1 cellular context compared by ENCODE assay signal in the genomic region with DNA sequence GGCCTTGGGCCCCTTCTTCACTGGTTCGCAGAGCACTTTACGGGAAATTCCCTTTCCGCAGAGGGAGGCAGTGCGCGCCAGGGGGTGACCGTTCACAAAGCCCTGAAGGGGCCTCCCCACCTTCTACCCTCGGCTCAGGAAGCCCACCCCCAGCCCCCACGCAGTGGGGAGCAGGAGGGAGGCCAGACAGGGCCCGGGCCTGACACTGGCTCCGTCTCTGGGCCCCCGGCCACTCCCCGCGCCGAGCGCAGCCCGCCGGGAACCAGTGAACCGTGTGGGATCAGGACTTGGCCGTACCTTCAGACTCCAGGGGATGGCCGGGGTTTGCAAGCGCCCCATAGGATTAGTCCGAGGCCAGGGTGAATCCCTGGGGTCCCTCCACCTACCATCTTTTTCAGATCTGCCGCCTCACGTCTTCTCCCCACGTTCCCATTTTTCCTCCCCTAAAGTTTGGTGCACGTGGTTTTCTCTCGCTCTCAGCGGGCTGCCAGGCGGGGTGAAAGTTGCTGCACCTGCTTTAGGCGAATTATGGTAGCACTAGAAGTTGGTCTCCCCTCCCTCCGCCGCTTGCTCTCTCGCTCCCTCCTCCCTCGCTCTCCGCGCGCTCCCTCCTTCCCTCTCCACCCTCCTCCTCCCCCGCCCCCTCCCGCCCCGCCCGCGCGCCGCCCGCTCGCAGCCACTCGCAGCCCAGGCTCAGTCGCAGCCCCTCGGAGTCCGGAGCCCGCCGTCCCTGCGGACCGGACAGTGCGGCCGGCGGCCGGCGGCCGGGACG.
TF ChIP-seq lines count a peak whose summit lies in the region.

A gene with protein sequence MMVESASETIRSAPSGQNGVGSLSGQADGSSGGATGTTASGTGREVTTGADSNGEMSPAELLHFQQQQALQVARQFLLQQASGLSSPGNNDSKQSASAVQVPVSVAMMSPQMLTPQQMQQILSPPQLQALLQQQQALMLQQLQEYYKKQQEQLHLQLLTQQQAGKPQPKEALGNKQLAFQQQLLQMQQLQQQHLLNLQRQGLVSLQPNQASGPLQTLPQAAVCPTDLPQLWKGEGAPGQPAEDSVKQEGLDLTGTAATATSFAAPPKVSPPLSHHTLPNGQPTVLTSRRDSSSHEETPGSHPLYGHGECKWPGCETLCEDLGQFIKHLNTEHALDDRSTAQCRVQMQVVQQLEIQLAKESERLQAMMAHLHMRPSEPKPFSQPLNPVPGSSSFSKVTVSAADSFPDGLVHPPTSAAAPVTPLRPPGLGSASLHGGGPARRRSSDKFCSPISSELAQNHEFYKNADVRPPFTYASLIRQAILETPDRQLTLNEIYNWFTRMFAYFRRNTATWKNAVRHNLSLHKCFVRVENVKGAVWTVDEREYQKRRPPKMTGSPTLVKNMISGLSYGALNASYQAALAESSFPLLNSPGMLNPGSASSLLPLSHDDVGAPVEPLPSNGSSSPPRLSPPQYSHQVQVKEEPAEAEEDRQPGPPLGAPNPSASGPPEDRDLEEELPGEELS (plus strand): TSS at position 679 of the 772 bp plus-strand sequence. CDS start 19,380 bp downstream, outside the sequence.

TF ChIP-seq in HepG2, 621 proteins besides CTCF, POLR2A, EP300 and RAD21 (continued from another document and continues in another):
- TF ChIP-seq, protein P1, sequence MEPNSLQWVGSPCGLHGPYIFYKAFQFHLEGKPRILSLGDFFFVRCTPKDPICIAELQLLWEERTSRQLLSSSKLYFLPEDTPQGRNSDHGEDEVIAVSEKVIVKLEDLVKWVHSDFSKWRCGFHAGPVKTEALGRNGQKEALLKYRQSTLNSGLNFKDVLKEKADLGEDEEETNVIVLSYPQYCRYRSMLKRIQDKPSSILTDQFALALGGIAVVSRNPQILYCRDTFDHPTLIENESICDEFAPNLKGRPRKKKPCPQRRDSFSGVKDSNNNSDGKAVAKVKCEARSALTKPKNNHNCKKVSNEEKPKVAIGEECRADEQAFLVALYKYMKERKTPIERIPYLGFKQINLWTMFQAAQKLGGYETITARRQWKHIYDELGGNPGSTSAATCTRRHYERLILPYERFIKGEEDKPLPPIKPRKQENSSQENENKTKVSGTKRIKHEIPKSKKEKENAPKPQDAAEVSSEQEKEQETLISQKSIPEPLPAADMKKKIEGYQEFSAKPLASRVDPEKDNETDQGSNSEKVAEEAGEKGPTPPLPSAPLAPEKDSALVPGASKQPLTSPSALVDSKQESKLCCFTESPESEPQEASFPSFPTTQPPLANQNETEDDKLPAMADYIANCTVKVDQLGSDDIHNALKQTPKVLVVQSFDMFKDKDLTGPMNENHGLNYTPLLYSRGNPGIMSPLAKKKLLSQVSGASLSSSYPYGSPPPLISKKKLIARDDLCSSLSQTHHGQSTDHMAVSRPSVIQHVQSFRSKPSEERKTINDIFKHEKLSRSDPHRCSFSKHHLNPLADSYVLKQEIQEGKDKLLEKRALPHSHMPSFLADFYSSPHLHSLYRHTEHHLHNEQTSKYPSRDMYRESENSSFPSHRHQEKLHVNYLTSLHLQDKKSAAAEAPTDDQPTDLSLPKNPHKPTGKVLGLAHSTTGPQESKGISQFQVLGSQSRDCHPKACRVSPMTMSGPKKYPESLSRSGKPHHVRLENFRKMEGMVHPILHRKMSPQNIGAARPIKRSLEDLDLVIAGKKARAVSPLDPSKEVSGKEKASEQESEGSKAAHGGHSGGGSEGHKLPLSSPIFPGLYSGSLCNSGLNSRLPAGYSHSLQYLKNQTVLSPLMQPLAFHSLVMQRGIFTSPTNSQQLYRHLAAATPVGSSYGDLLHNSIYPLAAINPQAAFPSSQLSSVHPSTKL (CRISPR knock-in tag; IDR thresholded peaks at IDR 0.05) = peak; percentile 28
- TF ChIP-seq STAG1 (CRISPR knock-in tag; IDR thresholded peaks at IDR 0.05) = peak; percentile 22; the same call in 1 of the 2 replicates
- TF ChIP-seq POLR2G (IDR thresholded peaks at IDR 0.05; ENCODE audit: low read depth, low read length) = peak; percentile 71
- peak; percentile 39; the same call in 1 of the 2 replicates for TF ChIP-seq LCORL (IDR thresholded peaks at IDR 0.05)
- TF ChIP-seq LCORL (CRISPR knock-in tag; IDR thresholded peaks at IDR 0.05) = peak; percentile 55; the same call in 1 of the 2 replicates
- TF ChIP-seq ATAD3A (CRISPR knock-in tag; IDR thresholded peaks at IDR 0.05) = no peak
- TF ChIP-seq, protein P2, sequence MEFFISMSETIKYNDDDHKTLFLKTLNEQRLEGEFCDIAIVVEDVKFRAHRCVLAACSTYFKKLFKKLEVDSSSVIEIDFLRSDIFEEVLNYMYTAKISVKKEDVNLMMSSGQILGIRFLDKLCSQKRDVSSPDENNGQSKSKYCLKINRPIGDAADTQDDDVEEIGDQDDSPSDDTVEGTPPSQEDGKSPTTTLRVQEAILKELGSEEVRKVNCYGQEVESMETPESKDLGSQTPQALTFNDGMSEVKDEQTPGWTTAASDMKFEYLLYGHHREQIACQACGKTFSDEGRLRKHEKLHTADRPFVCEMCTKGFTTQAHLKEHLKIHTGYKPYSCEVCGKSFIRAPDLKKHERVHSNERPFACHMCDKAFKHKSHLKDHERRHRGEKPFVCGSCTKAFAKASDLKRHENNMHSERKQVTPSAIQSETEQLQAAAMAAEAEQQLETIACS (CRISPR knock-in tag; IDR thresholded peaks at IDR 0.05) = peak; percentile 42; the same call in 1 of the 2 replicates
- TF ChIP-seq, protein P3, sequence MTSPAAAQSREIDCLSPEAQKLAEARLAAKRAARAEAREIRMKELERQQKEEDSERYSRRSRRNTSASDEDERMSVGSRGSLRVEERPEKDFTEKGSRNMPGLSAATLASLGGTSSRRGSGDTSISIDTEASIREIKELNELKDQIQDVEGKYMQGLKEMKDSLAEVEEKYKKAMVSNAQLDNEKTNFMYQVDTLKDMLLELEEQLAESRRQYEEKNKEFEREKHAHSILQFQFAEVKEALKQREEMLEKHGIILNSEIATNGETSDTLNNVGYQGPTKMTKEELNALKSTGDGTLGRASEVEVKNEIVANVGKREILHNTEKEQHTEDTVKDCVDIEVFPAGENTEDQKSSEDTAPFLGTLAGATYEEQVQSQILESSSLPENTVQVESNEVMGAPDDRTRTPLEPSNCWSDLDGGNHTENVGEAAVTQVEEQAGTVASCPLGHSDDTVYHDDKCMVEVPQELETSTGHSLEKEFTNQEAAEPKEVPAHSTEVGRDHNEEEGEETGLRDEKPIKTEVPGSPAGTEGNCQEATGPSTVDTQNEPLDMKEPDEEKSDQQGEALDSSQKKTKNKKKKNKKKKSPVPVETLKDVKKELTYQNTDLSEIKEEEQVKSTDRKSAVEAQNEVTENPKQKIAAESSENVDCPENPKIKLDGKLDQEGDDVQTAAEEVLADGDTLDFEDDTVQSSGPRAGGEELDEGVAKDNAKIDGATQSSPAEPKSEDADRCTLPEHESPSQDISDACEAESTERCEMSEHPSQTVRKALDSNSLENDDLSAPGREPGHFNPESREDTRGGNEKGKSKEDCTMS (CRISPR knock-in tag; conservative IDR thresholded peaks at IDR 0.05) = no peak; the same call in 1 of the 2 replicates
- TF ChIP-seq, protein P4, sequence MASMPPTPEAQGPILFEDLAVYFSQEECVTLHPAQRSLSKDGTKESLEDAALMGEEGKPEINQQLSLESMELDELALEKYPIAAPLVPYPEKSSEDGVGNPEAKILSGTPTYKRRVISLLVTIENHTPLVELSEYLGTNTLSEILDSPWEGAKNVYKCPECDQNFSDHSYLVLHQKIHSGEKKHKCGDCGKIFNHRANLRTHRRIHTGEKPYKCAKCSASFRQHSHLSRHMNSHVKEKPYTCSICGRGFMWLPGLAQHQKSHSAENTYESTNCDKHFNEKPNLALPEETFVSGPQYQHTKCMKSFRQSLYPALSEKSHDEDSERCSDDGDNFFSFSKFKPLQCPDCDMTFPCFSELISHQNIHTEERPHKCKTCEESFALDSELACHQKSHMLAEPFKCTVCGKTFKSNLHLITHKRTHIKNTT (CRISPR knock-in tag; IDR thresholded peaks at IDR 0.05) = no peak
- TF ChIP-seq, protein P5, sequence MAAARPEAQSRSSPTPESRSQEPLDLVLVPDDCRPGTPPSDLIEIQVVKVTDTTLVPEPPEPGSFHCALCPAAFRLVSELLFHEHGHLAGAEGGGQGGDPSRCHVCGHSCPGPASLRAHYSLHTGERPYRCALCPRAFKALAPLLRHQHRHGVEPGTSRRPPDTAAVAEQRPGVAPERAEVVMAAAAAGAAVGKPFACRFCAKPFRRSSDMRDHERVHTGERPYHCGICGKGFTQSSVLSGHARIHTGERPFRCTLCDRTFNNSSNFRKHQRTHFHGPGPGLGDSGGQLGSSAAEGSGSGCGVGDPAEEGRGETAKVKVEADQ (CRISPR knock-in tag; IDR thresholded peaks at IDR 0.05; ENCODE audit: borderline replicate concordance) = peak; percentile 75
- TF ChIP-seq ONECUT2 (CRISPR knock-in tag; IDR thresholded peaks at IDR 0.05) = no peak
- TF ChIP-seq NFKBIZ (CRISPR knock-in tag; IDR thresholded peaks at IDR 0.05) = peak; percentile 6; the same call in 1 of the 2 replicates
- no peak for TF ChIP-seq NFYB (CRISPR knock-in tag; IDR thresholded peaks at IDR 0.05)
- TF ChIP-seq, protein P6, sequence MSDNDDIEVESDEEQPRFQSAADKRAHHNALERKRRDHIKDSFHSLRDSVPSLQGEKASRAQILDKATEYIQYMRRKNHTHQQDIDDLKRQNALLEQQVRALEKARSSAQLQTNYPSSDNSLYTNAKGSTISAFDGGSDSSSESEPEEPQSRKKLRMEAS (IDR thresholded peaks at IDR 0.05) = peak; percentile 95
- TF ChIP-seq, protein P7, sequence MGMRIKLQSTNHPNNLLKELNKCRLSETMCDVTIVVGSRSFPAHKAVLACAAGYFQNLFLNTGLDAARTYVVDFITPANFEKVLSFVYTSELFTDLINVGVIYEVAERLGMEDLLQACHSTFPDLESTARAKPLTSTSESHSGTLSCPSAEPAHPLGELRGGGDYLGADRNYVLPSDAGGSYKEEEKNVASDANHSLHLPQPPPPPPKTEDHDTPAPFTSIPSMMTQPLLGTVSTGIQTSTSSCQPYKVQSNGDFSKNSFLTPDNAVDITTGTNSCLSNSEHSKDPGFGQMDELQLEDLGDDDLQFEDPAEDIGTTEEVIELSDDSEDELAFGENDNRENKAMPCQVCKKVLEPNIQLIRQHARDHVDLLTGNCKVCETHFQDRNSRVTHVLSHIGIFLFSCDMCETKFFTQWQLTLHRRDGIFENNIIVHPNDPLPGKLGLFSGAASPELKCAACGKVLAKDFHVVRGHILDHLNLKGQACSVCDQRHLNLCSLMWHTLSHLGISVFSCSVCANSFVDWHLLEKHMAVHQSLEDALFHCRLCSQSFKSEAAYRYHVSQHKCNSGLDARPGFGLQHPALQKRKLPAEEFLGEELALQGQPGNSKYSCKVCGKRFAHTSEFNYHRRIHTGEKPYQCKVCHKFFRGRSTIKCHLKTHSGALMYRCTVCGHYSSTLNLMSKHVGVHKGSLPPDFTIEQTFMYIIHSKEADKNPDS (CRISPR knock-in tag; IDR thresholded peaks at IDR 0.05) = no peak
- TF ChIP-seq, protein P8, sequence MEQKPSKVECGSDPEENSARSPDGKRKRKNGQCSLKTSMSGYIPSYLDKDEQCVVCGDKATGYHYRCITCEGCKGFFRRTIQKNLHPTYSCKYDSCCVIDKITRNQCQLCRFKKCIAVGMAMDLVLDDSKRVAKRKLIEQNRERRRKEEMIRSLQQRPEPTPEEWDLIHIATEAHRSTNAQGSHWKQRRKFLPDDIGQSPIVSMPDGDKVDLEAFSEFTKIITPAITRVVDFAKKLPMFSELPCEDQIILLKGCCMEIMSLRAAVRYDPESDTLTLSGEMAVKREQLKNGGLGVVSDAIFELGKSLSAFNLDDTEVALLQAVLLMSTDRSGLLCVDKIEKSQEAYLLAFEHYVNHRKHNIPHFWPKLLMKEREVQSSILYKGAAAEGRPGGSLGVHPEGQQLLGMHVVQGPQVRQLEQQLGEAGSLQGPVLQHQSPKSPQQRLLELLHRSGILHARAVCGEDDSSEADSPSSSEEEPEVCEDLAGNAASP (CRISPR knock-in tag; IDR thresholded peaks at IDR 0.05; ENCODE audit: borderline replicate concordance) = peak; percentile 16; the same call in 1 of the 2 replicates
- TF ChIP-seq FOXC1 (CRISPR knock-in tag; IDR thresholded peaks at IDR 0.05; ENCODE audit: borderline replicate concordance) = peak; percentile 81; the same call in 1 of the 2 replicates
- TF ChIP-seq ZNF747 (CRISPR knock-in tag; IDR thresholded peaks at IDR 0.05; ENCODE audit: borderline replicate concordance) = 0 out of 2 replicates have a peak, but pooled peaks have one; percentile 17
- peak; percentile 55; the same call in 1 of the 2 replicates for TF ChIP-seq ZNF331 (CRISPR knock-in tag; IDR thresholded peaks at IDR 0.05)
- no peak for TF ChIP-seq ZNF709 (CRISPR knock-in tag; IDR thresholded peaks at IDR 0.05)
- no peak for TF ChIP-seq RFX1 (IDR thresholded peaks at IDR 0.05)
- TF ChIP-seq FOXM1 (CRISPR knock-in tag; IDR thresholded peaks at IDR 0.05) = no peak
- TF ChIP-seq, protein P9, sequence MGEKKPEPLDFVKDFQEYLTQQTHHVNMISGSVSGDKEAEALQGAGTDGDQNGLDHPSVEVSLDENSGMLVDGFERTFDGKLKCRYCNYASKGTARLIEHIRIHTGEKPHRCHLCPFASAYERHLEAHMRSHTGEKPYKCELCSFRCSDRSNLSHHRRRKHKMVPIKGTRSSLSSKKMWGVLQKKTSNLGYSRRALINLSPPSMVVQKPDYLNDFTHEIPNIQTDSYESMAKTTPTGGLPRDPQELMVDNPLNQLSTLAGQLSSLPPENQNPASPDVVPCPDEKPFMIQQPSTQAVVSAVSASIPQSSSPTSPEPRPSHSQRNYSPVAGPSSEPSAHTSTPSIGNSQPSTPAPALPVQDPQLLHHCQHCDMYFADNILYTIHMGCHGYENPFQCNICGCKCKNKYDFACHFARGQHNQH (CRISPR knock-in tag; IDR thresholded peaks at IDR 0.05) = no peak
- peak; percentile 45; the same call in 1 of the 2 replicates for TF ChIP-seq ZNF614 (CRISPR knock-in tag; IDR thresholded peaks at IDR 0.05; ENCODE audit: borderline replicate concordance)
- TF ChIP-seq EZH2 (conservative IDR thresholded peaks at IDR 0.05; ENCODE audit: low read depth, low read length) = no peak
- TF ChIP-seq, protein P10, sequence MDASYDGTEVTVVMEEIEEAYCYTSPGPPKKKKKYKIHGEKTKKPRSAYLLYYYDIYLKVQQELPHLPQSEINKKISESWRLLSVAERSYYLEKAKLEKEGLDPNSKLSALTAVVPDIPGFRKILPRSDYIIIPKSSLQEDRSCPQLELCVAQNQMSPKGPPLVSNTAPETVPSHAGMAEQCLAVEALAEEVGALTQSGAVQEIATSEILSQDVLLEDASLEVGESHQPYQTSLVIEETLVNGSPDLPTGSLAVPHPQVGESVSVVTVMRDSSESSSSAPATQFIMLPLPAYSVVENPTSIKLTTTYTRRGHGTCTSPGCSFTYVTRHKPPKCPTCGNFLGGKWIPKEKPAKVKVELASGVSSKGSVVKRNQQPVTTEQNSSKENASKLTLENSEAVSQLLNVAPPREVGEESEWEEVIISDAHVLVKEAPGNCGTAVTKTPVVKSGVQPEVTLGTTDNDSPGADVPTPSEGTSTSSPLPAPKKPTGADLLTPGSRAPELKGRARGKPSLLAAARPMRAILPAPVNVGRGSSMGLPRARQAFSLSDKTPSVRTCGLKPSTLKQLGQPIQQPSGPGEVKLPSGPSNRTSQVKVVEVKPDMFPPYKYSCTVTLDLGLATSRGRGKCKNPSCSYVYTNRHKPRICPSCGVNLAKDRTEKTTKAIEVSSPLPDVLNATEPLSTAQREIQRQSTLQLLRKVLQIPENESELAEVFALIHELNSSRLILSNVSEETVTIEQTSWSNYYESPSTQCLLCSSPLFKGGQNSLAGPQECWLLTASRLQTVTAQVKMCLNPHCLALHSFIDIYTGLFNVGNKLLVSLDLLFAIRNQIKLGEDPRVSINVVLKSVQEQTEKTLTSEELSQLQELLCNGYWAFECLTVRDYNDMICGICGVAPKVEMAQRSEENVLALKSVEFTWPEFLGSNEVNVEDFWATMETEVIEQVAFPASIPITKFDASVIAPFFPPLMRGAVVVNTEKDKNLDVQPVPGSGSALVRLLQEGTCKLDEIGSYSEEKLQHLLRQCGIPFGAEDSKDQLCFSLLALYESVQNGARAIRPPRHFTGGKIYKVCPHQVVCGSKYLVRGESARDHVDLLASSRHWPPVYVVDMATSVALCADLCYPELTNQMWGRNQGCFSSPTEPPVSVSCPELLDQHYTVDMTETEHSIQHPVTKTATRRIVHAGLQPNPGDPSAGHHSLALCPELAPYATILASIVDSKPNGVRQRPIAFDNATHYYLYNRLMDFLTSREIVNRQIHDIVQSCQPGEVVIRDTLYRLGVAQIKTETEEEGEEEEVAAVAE (CRISPR knock-in tag; IDR thresholded peaks at IDR 0.05; ENCODE audit: borderline replicate concordance) = no peak
- no peak; the same call in 1 of the 2 replicates for TF ChIP-seq ZSCAN20 (CRISPR knock-in tag; IDR thresholded peaks at IDR 0.05; ENCODE audit: borderline replicate concordance)
